Comparison of ENCODE assay signal across 1 cellular context in the genomic region with DNA sequence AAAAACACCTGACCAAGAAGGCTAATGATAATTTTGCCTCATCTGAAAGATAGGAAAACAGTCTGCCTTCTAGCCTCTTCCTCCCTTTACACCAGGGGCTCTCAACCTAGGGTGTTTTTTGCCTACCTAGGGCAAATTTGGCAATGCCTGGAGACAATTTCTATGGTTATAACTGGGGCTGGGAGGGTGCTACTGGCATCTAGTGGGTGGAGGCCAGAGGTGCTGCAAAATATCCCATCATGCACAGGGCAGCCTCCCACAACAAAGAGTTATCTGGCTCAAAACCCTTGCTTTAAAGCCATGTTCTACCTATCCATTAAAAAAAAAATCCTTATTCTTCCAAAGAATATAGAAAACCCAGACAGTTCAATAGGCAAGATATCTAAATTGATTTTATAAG.
TF ChIP-seq lines count a peak whose summit lies in the region.

No MANE protein-coding gene starts in this region.

TF ChIP-seq in HepG2, 621 proteins besides CTCF, POLR2A, EP300 and RAD21:
- TF ChIP-seq ZNF143 (CRISPR knock-in tag; IDR thresholded peaks at IDR 0.05) = peak; percentile 36; the same call in 1 of the 2 replicates
- TF ChIP-seq HOXA7 (CRISPR knock-in tag; IDR thresholded peaks at IDR 0.05) = no peak
- TF ChIP-seq, protein P1, sequence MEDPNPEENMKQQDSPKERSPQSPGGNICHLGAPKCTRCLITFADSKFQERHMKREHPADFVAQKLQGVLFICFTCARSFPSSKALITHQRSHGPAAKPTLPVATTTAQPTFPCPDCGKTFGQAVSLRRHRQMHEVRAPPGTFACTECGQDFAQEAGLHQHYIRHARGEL (CRISPR knock-in tag; IDR thresholded peaks at IDR 0.05) = no peak
- 0 out of 2 replicates have a peak, but pooled peaks have one; percentile 6 for TF ChIP-seq STAG1 (CRISPR knock-in tag; IDR thresholded peaks at IDR 0.05)
- peak; percentile 58 for TF ChIP-seq ZMYM4 (CRISPR knock-in tag; IDR thresholded peaks at IDR 0.05)
- TF ChIP-seq, protein P2, sequence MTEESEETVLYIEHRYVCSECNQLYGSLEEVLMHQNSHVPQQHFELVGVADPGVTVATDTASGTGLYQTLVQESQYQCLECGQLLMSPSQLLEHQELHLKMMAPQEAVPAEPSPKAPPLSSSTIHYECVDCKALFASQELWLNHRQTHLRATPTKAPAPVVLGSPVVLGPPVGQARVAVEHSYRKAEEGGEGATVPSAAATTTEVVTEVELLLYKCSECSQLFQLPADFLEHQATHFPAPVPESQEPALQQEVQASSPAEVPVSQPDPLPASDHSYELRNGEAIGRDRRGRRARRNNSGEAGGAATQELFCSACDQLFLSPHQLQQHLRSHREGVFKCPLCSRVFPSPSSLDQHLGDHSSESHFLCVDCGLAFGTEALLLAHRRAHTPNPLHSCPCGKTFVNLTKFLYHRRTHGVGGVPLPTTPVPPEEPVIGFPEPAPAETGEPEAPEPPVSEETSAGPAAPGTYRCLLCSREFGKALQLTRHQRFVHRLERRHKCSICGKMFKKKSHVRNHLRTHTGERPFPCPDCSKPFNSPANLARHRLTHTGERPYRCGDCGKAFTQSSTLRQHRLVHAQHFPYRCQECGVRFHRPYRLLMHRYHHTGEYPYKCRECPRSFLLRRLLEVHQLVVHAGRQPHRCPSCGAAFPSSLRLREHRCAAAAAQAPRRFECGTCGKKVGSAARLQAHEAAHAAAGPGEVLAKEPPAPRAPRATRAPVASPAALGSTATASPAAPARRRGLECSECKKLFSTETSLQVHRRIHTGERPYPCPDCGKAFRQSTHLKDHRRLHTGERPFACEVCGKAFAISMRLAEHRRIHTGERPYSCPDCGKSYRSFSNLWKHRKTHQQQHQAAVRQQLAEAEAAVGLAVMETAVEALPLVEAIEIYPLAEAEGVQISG (CRISPR knock-in tag; IDR thresholded peaks at IDR 0.05) = peak; percentile 95
